ENCODE assay signal across 9 cellular contexts in genomic region chr2:190979906-190980629, GRCh38. TPM values are rescaled to one million over a fixed set of nuclear protein-coding genes. Genes with fewer than 3 reads are reported as not detected.
DNase-seq lines count a peak whose midpoint lies in the region; ATAC-seq and TF ChIP-seq lines count a peak whose summit lies in the region.
"Had no signal": no experiment of that assay in that cellular context is flagged by ENCODE, and none has a peak within 500 bp of the region (broad histone marks: within the 10 kb centered on the region; RNA-seq: fewer than 3 reads in every experiment).

No MANE protein-coding gene starts in this region.

- H4K20me1 ChIP-seq in PC-3 (ENCODE audit: low read length) (no peaks in the 10 kb centered on the region), fibroblast of lung (ENCODE audit: control insufficient read depth, extremely low read depth, insufficient read depth, low read length) (no peaks in the 10 kb centered on the region)

- H2AFZ ChIP-seq in PC-3 (ENCODE audit: low read length) (no peak overlapping the region), fibroblast of lung (ENCODE audit: low read length) (no peak overlapping the region)

- H3K9me2 ChIP-seq in PC-3 (replicated peaks; ENCODE audit: low read length) = no peaks in the 10 kb centered on the region

- DNase-seq in PC-3 (peak; percentile 62), fibroblast of lung (ENCODE audit: low read depth in 2 of 2) (peak; percentile 76 to 94), renal cortical epithelial cell (ENCODE audit: low read depth) (peak; percentile 71), occipital lobe (lab: John Stamatoyannopoulos, UW) (no peak)
- DNase-seq: activated T-cell treated with anti-CD3 and anti-CD28 coated beads, Interleukin-2, amount 50 U/mL, for 48 hours had no signal

- CTCF ChIA-PET in PC-3 (lab: Charles Lee) = interaction anchor here (0.5 to 0.6 kb wide), 2 partner anchors 12 to 85 kb away, joined by 3 to 8 read pairs; no protein-coding TSS in a partner anchor

- H3K4me2 ChIP-seq in PC-3 (ENCODE audit: low read length) (peak overlapping the region; percentile 43; the same call in 1 of the 2 replicates), fibroblast of lung (ENCODE audit: extremely low read depth, insufficient read depth, low read length) (no peak overlapping the region)

- BruUV-seq in PC-3 (replicated peaks; lab: Mats Ljungman, UMichigan) = no TSS peak

- peak; percentile 2 for TF ChIP-seq POLR2A in GM18505 (IDR thresholded peaks at IDR 0.05; ENCODE audit: borderline replicate concordance, extremely low read depth, insufficient read depth, insufficient read length)

- H3K9ac ChIP-seq in PC-3 (ENCODE audit: low read length) (no peak overlapping the region), fibroblast of lung (ENCODE audit: insufficient read depth, low read length) (no peak overlapping the region)

- POLR2A ChIA-PET in PC-3 (lab: Charles Lee; ENCODE audit: unreplicated experiment) = no interaction called here

- H3K4me1 ChIP-seq in PC-3 (ENCODE audit: insufficient read depth, low read length) (peaks cover 43% of the 10 kb centered on the region), fibroblast of lung (ENCODE audit: control insufficient read depth, extremely low read depth, insufficient read depth, low read length) (peaks cover 2% of the 10 kb centered on the region)

- H3K27ac ChIP-seq in PC-3 (ENCODE audit: low read length) (peak overlapping the region; percentile 61), fibroblast of lung (ENCODE audit: insufficient read depth, low read length) (no peak overlapping the region)

- no peak for TF ChIP-seq CTCF in PC-3 (conservative IDR thresholded peaks at IDR 0.05; ENCODE audit: low read depth, low read length)
- TF ChIP-seq CTCF in fibroblast of lung (conservative IDR thresholded peaks at IDR 0.05 in 1 of 2, IDR thresholded peaks at IDR 0.05 in 1 of 2; ENCODE audit: low read depth in 1 of 2, low read length in 2 of 2) = no peak

- H3K79me2 ChIP-seq in PC-3 (ENCODE audit: low read length) (no peaks in the 10 kb centered on the region), fibroblast of lung (ENCODE audit: control insufficient read depth, insufficient read depth, low read length) (no peaks in the 10 kb centered on the region)

- H3K36me3 ChIP-seq in PC-3 (ENCODE audit: low read depth, low read length) = peaks cover 84% of the 10 kb centered on the region
- peaks cover 37% of the 10 kb centered on the region for H3K36me3 ChIP-seq in fibroblast of lung (ENCODE audit: control insufficient read depth, insufficient read depth, low read length)

- no peaks in the 10 kb centered on the region for H3K27me3 ChIP-seq in PC-3 (ENCODE audit: low read length)
- no peaks in the 10 kb centered on the region for H3K27me3 ChIP-seq in fibroblast of lung (ENCODE audit: control insufficient read depth, insufficient read depth, low read length)

- intact Hi-C loops in PC-3 (cut with micrococcal nuclease) = no loop called here

- no peaks in the 10 kb centered on the region for H3F3A ChIP-seq in PC-3 (ENCODE audit: low read length, unreplicated experiment)

- H3K4me3 ChIP-seq in PC-3 (ENCODE audit: low read length) (peak overlapping the region; percentile 21; the same call in 1 of the 2 replicates), fibroblast of lung (replicated peaks in 1 of 4; ENCODE audit: control extremely low read depth in 1 of 4, insufficient read depth in 1 of 4, low read depth in 3 of 4, low read length in 4 of 4) (peak overlapping the region in 1 of 4 experiments; percentile 10)

- no peaks in the 10 kb centered on the region for H3K9me3 ChIP-seq in PC-3 (ENCODE audit: low read length)
- H3K9me3 ChIP-seq in fibroblast of lung (ENCODE audit: control insufficient read depth, insufficient read depth, low read depth, low read length) = no peaks in the 10 kb centered on the region

- ATAC-seq in GM18505 (IDR thresholded peaks at IDR 0.05; ENCODE audit: unreplicated experiment) (no peak), PC-3 (peak; percentile 36), GM18870 (IDR thresholded peaks at IDR 0.05; ENCODE audit: unreplicated experiment) (no peak), HG03039 (IDR thresholded peaks at IDR 0.05; ENCODE audit: unreplicated experiment) (no peak), HG02678 (IDR thresholded peaks at IDR 0.05; ENCODE audit: unreplicated experiment) (no peak)

RNA-seq across cellular contexts. Expression of gene STAT1, which starts 33.9 kb away (rescaled TPM):
- total RNA-seq in PC-3 (2014; rRNA removed) = 45.6 and 47.9 TPM in 2 replicates
- 101 and 128 TPM in 2 replicates for total RNA-seq in fibroblast of lung
- polyA plus RNA-seq in fibroblast of lung = 98.2 and 171 TPM in 2 replicates
- 80.8 and 140 TPM in 2 replicates for polyA plus RNA-seq in fibroblast of lung (2012)
- 90.7 and 129 TPM in 2 replicates for polyA minus RNA-seq in fibroblast of lung (ENCODE audit: low replicate concordance)
- total RNA-seq in renal cortical epithelial cell = 149 and 189 TPM in 2 replicates
- total RNA-seq in occipital lobe = 29.8 TPM
